In genomic region chr6:53651149-53651763, GRCh38 we compare ENCODE assay signal across 7 cellular contexts. TPM values are rescaled to one million over a fixed set of nuclear protein-coding genes. Genes with fewer than 3 reads are reported as not detected.
DNase-seq lines count a peak whose midpoint lies in the region; ATAC-seq and TF ChIP-seq lines count a peak whose summit lies in the region.

No MANE protein-coding gene starts in this region.

- TF ChIP-seq POLR2A in GM18505 (IDR thresholded peaks at IDR 0.05; ENCODE audit: borderline replicate concordance, extremely low read depth, insufficient read depth, insufficient read length) (no peak), lower leg skin (IDR thresholded peaks at IDR 0.05) (no peak)

- intact Hi-C loops in activated CD4-positive, alpha-beta T cell treated with anti-CD3 and anti-CD28 coated beads for 36 hours (cut with DNase I, micrococcal nuclease): loop anchor here (1.0 to 5.0 kb wide), 8 partner anchors 74 to 479 kb away; partner anchors contain the start of genes GCLC (in 1 of the 2) and LRRC1 (in 1 of the 2)
- intact Hi-C loops in lower leg skin (cut with DNase I; ENCODE audit: low total_unique reads): loop anchor here (5.0 kb wide), 1 partner anchor 154 kb away; no protein-coding TSS in a partner anchor

- peak; percentile 67 for DNase-seq in NCI-H446 treated with DMSO at 0.1 percent for 48 hours (lab: John Stamatoyannopoulos, UW)
- DNase-seq in activated CD4-positive, alpha-beta T cell treated with anti-CD3 and anti-CD28 coated beads for 36 hours: peak; percentile 83
- peak; percentile 76 for DNase-seq in dermis blood vessel endothelial cell
- DNase-seq in lower leg skin (ENCODE audit: low spot score in 2 of 2): peak; percentile 47 to 88
- peak; percentile 45 to 61 for DNase-seq in stimulated activated CD4-positive, alpha-beta T cell treated with anti-CD3 and anti-CD28 coated beads, Interleukin-4, amount 100 ng/mL, for 48 hours (ENCODE audit: low read depth in 2 of 2)

- peak overlapping the region; percentile 40 for H3K4me3 ChIP-seq in lower leg skin (ENCODE audit: low read depth, poor library complexity, severe bottlenecking)

- POLR2A ChIA-PET in activated CD4-positive, alpha-beta T cell treated with anti-CD3 and anti-CD28 coated beads for 36 hours (lab: Charles Lee): no interaction called here

- peak overlapping the region; percentile 82 for H3K27ac Mint-ChIP-seq in activated CD4-positive, alpha-beta T cell treated with anti-CD3 and anti-CD28 coated beads for 36 hours

- H3K9me3 Mint-ChIP-seq in activated CD4-positive, alpha-beta T cell treated with anti-CD3 and anti-CD28 coated beads for 36 hours (ENCODE audit: low read depth): no peaks in the 10 kb centered on the region

- no peaks in the 10 kb centered on the region for H3K27me3 Mint-ChIP-seq in activated CD4-positive, alpha-beta T cell treated with anti-CD3 and anti-CD28 coated beads for 36 hours

- peaks cover 31% of the 10 kb centered on the region for H3K4me1 Mint-ChIP-seq in activated CD4-positive, alpha-beta T cell treated with anti-CD3 and anti-CD28 coated beads for 36 hours

- 1% methylated on average over 24 to 26 of the region's 26 CpGs for WGBS in lower leg skin, 2 donors

- peak; percentile 37 for ATAC-seq in GM18505 (IDR thresholded peaks at IDR 0.05; ENCODE audit: unreplicated experiment)
- peak; percentile 8 for ATAC-seq in HG03135 (IDR thresholded peaks at IDR 0.05; ENCODE audit: unreplicated experiment)
- ATAC-seq in activated CD4-positive, alpha-beta T cell treated with anti-CD3 and anti-CD28 coated beads for 36 hours: peak; percentile 31

- no peak for TF ChIP-seq CTCF in lower leg skin (IDR thresholded peaks at IDR 0.05)

- no peaks in the 10 kb centered on the region for H3K36me3 Mint-ChIP-seq in activated CD4-positive, alpha-beta T cell treated with anti-CD3 and anti-CD28 coated beads for 36 hours (ENCODE audit: low read depth)

- peak overlapping the region; percentile 81 for H3K4me3 Mint-ChIP-seq in activated CD4-positive, alpha-beta T cell treated with anti-CD3 and anti-CD28 coated beads for 36 hours

- CTCF ChIA-PET in activated CD4-positive, alpha-beta T cell treated with anti-CD3 and anti-CD28 coated beads for 36 hours (lab: Charles Lee): interaction anchor here (0.6 to 4.5 kb wide), 20 partner anchors 8 to 158 kb away, joined by 3 to 47 read pairs (median 4); no protein-coding TSS in a partner anchor

RNA-seq across cellular contexts. Expression of gene KLHL31, which starts 14.3 kb away (rescaled TPM):
- under 1 TPM; 0.18 to 0.23 TPM for total RNA-seq in activated CD4-positive, alpha-beta T cell treated with anti-CD3 and anti-CD28 coated beads for 36 hours
- total RNA-seq in dermis blood vessel endothelial cell: 0.14 and 0.17 TPM in 2 replicates
- 1 to 10 TPM in 3 of 4 donors, under 1 TPM in 1; 0.32 to 4.1 (median 1.7) TPM for total RNA-seq in lower leg skin

Comparison
In these comparisons a context has a peak if more than half of its experiments do, and no peak if none do; other contexts are left out.
1. Peak in every context shown above with its lines: DNase-seq, ATAC-seq and H3K4me3 ChIP-seq.